In the genomic region with DNA sequence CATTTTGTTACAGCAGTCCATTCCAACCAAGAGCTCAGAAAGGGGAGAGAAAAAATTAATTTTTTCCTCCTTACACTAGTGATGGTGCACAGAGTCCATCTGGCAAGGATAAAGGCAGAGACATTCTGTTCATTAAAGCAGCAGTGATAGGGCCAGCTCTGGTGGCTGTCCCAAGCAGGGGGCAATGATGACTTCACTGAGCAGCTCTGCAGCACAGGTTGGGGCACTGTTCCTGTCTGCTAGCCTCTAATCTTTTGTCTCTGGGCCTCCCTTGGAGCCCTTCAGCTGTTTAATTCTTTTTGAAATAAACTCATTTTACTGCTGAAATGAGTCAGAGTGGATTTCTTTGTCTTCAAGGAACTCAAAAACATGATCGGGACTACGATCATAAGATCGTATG, we compare ENCODE assay signal across 38 cellular contexts.
"Had no signal": no experiment of that assay in that cellular context is flagged by ENCODE, and none has a peak within 500 bp of the region (broad histone marks: within the 10 kb centered on the region; RNA-seq: fewer than 3 reads in every experiment).

No MANE protein-coding gene starts in this region.

- H3K27ac Mint-ChIP-seq: activated B cell treated with CpG ODN at 0.5 μM for 24 hours; activated CD4-positive, alpha-beta memory T cell treated with anti-CD3 and anti-CD28 coated beads, Interleukin-2, amount 10 ng/mL, durations not matched to agents 7 days and 5 days; activated CD4-positive, alpha-beta T cell treated with anti-CD3 and anti-CD28 coated beads for 36 hours; activated CD4-positive, alpha-beta T cell treated with anti-CD3 and anti-CD28 coated beads, Interleukin-2, amount 10 ng/mL, durations not matched to agents 7 days and 5 days; activated CD8-positive, alpha-beta memory T cell treated with anti-CD3 and anti-CD28 coated beads, Interleukin-2, amount 10 ng/mL, durations not matched to agents 7 days and 5 days; activated CD8-positive, alpha-beta T cell treated with anti-CD3 and anti-CD28 coated beads, Interleukin-2, amount 10 ng/mL, durations not matched to agents 7 days and 5 days; activated naive CD4-positive, alpha-beta T cell treated with anti-CD3 and anti-CD28 coated beads for 36 hours; activated naive CD4-positive, alpha-beta T cell treated with anti-CD3 and anti-CD28 coated beads, Interleukin-2, amount 50 U/mL, for 72 hours; activated naive CD8-positive, alpha-beta T cell treated with anti-CD3 and anti-CD28 coated beads for 36 hours; activated T-cell treated with anti-CD3 and anti-CD28 coated beads, Interleukin-2, amount 50 U/mL, for 72 hours; activated T-helper 1 cell treated with anti-CD3 and anti-CD28 coated beads, Interleukin-12 subunit alpha, Interleukin-12 subunit beta, Interleukin-2, Interleukin-4 antibody, amounts not matched to agents 30 ng/mL and 10 ng/mL and 1 ng/mL, durations not matched to agents 14 hours and 24 hours and 36 hours; activated T-helper 17 cell treated with anti-CD3 and anti-CD28 coated beads, Interleukin-2, amount 50 U/mL, for 72 hours; T-helper 1 cell treated with Interleukin-12 subunit alpha and Interleukin-12 subunit beta and Interleukin-4 antibody, amounts not matched to agents 30 μg/mL and 1 μg/mL, for 36 hours; T-helper 2 cell treated with Interferon-gamma antibody and Interleukin-4, amounts not matched to agents 5 μg/mL and 100 μg/mL, for 36 hours had no signal

- H3K9me3 ChIP-seq: adrenal gland, body of pancreas, breast epithelium had no signal

- FAIRE-seq: astrocyte, TTC549 had no signal

- DNase-seq: activated B cell treated with CpG ODN at 0.5 μM for 24 hours; activated CD4-positive, alpha-beta memory T cell treated with anti-CD3 and anti-CD28 coated beads, Interleukin-2, amount 10 ng/mL, durations not matched to agents 7 days and 5 days; activated CD4-positive, alpha-beta T cell treated with anti-CD3 and anti-CD28 coated beads for 1 hour; activated CD4-positive, alpha-beta T cell treated with anti-CD3 and anti-CD28 coated beads for 36 hours; activated CD4-positive, alpha-beta T cell treated with anti-CD3 and anti-CD28 coated beads for 48 hours; activated CD4-positive, alpha-beta T cell treated with anti-CD3 and anti-CD28 coated beads, Interleukin-2, amount 10 ng/mL, durations not matched to agents 7 days and 5 days; activated CD4-positive, alpha-beta T cell treated with anti-CD3 and anti-CD28 coated beads, Interleukin-2, amount 50 U/mL, for 48 hours; activated CD8-positive, alpha-beta memory T cell treated with anti-CD3 and anti-CD28 coated beads for 24 hours; activated CD8-positive, alpha-beta memory T cell treated with anti-CD3 and anti-CD28 coated beads, Interleukin-2, amount 10 ng/mL, durations not matched to agents 7 days and 5 days; activated CD8-positive, alpha-beta memory T cell treated with anti-CD3 and anti-CD28 coated beads, Interleukin-2, amount 50 U/mL, for 48 hours; activated CD8-positive, alpha-beta T cell treated with anti-CD3 and anti-CD28 coated beads, Interleukin-2, amount 10 ng/mL, durations not matched to agents 7 days and 5 days; activated effector memory CD4-positive, alpha-beta T cell treated with Interleukin-2 at 50 U/mL for 16 hours; activated gamma-delta T cell; activated naive CD4-positive, alpha-beta T cell treated with anti-CD3 and anti-CD28 coated beads for 36 hours; activated naive CD4-positive, alpha-beta T cell treated with anti-CD3 and anti-CD28 coated beads, Interleukin-2, amount 50 U/mL, for 16 hours; activated naive CD8-positive, alpha-beta T cell treated with anti-CD3 and anti-CD28 coated beads for 36 hours; activated T-cell treated with anti-CD3 and anti-CD28 coated beads, Interleukin-2, amount 50 U/mL, for 4 hours; activated T-cell treated with anti-CD3 and anti-CD28 coated beads, Interleukin-2, amount 50 U/mL, for 72 hours; adrenal gland; amniotic stem cell; aorta; body of pancreas; brain microvascular endothelial cell; central memory CD4-positive, alpha-beta T cell; cerebellar nuclear complex; SW 1271; T-helper 1 cell; T-helper 2 cell; T-helper 9 cell had no signal

- H3K4me3 Mint-ChIP-seq: activated B cell treated with CpG ODN at 0.5 μM for 24 hours; activated CD4-positive, alpha-beta memory T cell treated with anti-CD3 and anti-CD28 coated beads, Interleukin-2, amount 10 ng/mL, durations not matched to agents 7 days and 5 days; activated CD4-positive, alpha-beta T cell treated with anti-CD3 and anti-CD28 coated beads for 36 hours; activated CD4-positive, alpha-beta T cell treated with anti-CD3 and anti-CD28 coated beads, Interleukin-2, amount 10 ng/mL, durations not matched to agents 7 days and 5 days; activated CD8-positive, alpha-beta memory T cell treated with anti-CD3 and anti-CD28 coated beads, Interleukin-2, amount 10 ng/mL, durations not matched to agents 7 days and 5 days; activated CD8-positive, alpha-beta T cell treated with anti-CD3 and anti-CD28 coated beads, Interleukin-2, amount 10 ng/mL, durations not matched to agents 7 days and 5 days; activated naive CD4-positive, alpha-beta T cell treated with anti-CD3 and anti-CD28 coated beads for 36 hours; activated naive CD8-positive, alpha-beta T cell treated with anti-CD3 and anti-CD28 coated beads for 36 hours; activated T-cell treated with anti-CD3 and anti-CD28 coated beads, Interleukin-2, amount 50 U/mL, for 4 hours; activated T-cell treated with anti-CD3 and anti-CD28 coated beads, Interleukin-2, amount 50 U/mL, for 72 hours; activated T-helper 1 cell treated with anti-CD3 and anti-CD28 coated beads, Interleukin-12 subunit alpha, Interleukin-12 subunit beta, Interleukin-2, Interleukin-4 antibody, amounts not matched to agents 30 ng/mL and 10 ng/mL and 1 ng/mL, durations not matched to agents 14 hours and 24 hours and 36 hours; activated T-helper 17 cell treated with anti-CD3 and anti-CD28 coated beads, Interleukin-2, amount 50 U/mL, for 72 hours; T-helper 1 cell treated with Interleukin-12 subunit alpha and Interleukin-12 subunit beta and Interleukin-4 antibody, amounts not matched to agents 30 μg/mL and 1 μg/mL, for 36 hours; T-helper 2 cell treated with Interferon-gamma antibody and Interleukin-4, amounts not matched to agents 5 μg/mL and 100 μg/mL, for 36 hours had no signal

- H3K4me1 Mint-ChIP-seq: activated B cell treated with CpG ODN at 0.5 μM for 24 hours; activated T-helper 17 cell treated with anti-CD3 and anti-CD28 coated beads, Interleukin-2, amount 50 U/mL, for 72 hours had no signal

- H3K36me3 Mint-ChIP-seq: activated naive CD8-positive, alpha-beta T cell treated with anti-CD3 and anti-CD28 coated beads for 36 hours had no signal

- H3K27me3 Mint-ChIP-seq: activated CD4-positive, alpha-beta T cell treated with anti-CD3 and anti-CD28 coated beads for 36 hours; activated T-helper 17 cell treated with anti-CD3 and anti-CD28 coated beads, Interleukin-2, amount 50 U/mL, for 72 hours had no signal

- H3K27ac ChIP-seq: adrenal gland, body of pancreas, brain microvascular endothelial cell, breast epithelium, VCaP had no signal

- H3K27me3 ChIP-seq: adrenal gland, body of pancreas, brain microvascular endothelial cell, breast epithelium had no signal

- H3K36me3 ChIP-seq: adrenal gland, brain microvascular endothelial cell, breast epithelium had no signal

- H3K4me1 ChIP-seq: adrenal gland, body of pancreas, breast epithelium had no signal

- H3K4me3 ChIP-seq: adrenal gland, body of pancreas, breast epithelium had no signal
